Comparison of ENCODE assay signal across 19 cellular contexts in the genomic region with DNA sequence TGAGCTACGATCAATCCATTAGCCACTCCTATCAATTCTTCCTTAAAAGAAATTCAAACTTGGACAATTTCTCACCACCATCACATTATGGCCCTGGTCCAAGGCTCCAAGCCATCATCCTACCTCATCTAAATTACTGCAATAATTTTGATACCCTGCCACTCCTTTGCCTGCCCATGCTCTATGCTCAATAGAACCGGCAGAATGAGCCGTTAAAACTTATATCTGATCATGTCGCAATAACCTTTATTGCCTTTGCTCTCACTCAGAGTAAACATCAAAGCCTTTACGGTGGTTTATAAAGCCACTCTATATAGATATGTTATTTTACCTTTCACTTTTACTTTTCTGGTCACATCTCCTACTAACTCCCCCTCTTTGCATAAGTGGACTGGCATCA.
"Had no signal": no experiment of that assay in that cellular context is flagged by ENCODE, and none has a peak within 500 bp of the region (broad histone marks: within the 10 kb centered on the region; RNA-seq: fewer than 3 reads in every experiment).

No MANE protein-coding gene starts in this region.

- H3K27ac ChIP-seq: coronary artery, heart left ventricle, neural progenitor cell, ovary, prostate gland, testis, tibial nerve had no signal

- ATAC-seq: heart left ventricle; left lobe of liver; natural killer cell treated with Interleukin-12 subunit alpha and Interleukin-12 subunit beta and Interleukin-15 and Interleukin-18, amount 100 ng/mL, for 72 hours; sciatic nerve; stimulated activated naive B cell treated with anti-CD40 and anti-IgM and Interleukin-4, amounts not matched to agents 10 μg/mL and 1 μg/mL and 100 μg/mL, for 72 hours; stimulated activated naive CD8-positive, alpha-beta T cell treated with anti-CD3 and anti-CD28 coated beads, Interleukin-15, amount 100 ng/mL, for 72 hours had no signal

- DNase-seq: effector CD4-positive, alpha-beta T cell; endodermal cell; heart left ventricle; hippocampal formation; kidney glomerular epithelial cell; nucleus accumbens; ovary; stimulated activated CD4-positive, alpha-beta T cell treated with anti-CD3 and anti-CD28 coated beads, Interleukin-2, amount 100 ng/mL, for 24 hours; stimulated activated CD4-positive, alpha-beta T cell treated with anti-CD3 and anti-CD28 coated beads, Interleukin-4, amount 100 ng/mL, for 4 hours; stimulated activated naive B cell treated with anti-CD40 and anti-IgM and Interleukin-4, amounts not matched to agents 10 μg/mL and 1 μg/mL and 100 μg/mL, for 72 hours; stimulated activated naive CD8-positive, alpha-beta T cell treated with anti-CD3 and anti-CD28 coated beads, Interleukin-15, amount 100 ng/mL, for 72 hours; testis had no signal

- H3K4me1 ChIP-seq: heart left ventricle, neural progenitor cell, prostate gland, testis, tibial nerve had no signal

- H3K27me3 ChIP-seq: heart left ventricle, neural progenitor cell, ovary, testis, tibial nerve had no signal

- H3K9me3 ChIP-seq: ovary, prostate gland, testis had no signal

- H3K36me3 ChIP-seq: heart left ventricle, neural progenitor cell, ovary, prostate gland, tibial nerve had no signal

- H3K4me3 ChIP-seq: coronary artery, heart left ventricle, neural progenitor cell, ovary, prostate gland, testis, tibial nerve had no signal
